In the genomic region with DNA sequence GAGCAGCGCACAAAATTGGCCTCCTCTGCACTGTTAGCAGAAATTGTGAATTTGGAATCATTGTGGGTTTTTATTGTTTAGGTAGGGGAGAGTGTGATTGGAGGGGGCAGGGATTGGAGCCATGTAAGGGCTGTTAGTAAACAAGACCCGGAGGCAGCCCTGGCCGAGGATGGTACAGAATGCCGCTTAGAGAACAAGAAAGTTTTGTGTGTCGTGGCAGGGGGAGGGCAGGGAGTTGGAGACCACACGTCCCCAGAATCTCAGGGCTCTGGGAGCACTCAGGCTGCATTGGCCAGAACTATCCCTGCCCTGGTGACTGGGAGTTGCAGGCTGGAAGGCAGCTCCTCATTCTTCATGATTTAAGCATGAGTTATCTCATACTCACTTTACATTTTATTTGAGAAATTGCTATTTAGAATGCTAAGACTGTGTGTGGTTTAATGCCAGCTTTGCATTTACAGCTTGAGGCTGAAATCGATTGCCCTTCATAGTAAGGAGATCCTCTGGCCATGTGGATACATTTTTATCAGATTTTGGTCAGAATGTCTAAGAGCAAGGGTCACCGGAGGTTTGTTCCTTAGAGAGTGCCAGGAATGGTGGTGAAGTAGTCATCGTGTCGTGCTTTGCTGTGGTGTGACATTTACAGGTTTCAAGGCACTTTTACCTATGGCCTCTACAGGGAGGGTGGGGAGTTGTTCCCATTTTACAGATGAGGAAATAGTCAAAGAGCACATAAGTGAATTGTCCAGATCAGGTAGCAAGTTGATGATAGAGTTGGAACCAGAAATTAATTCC, we compare ENCODE assay signal across 15 cellular contexts. TPM values are rescaled to one million over a fixed set of nuclear protein-coding genes. Genes with fewer than 3 reads are reported as not detected.
DNase-seq lines count a peak whose midpoint lies in the region; ATAC-seq, FAIRE-seq and TF ChIP-seq lines count a peak whose summit lies in the region.
"Had no signal": no experiment of that assay in that cellular context is flagged by ENCODE, and none has a peak within 500 bp of the region (broad histone marks: within the 10 kb centered on the region; RNA-seq: fewer than 3 reads in every experiment).

No MANE protein-coding gene starts in this region.

- FAIRE-seq in A549 (lab: Jason Lieb, UNC), result no peak
- FAIRE-seq: HTR-8/SVneo had no signal

- ATAC-seq in A549 (no peak), GM19467 (IDR thresholded peaks at IDR 0.05; ENCODE audit: unreplicated experiment) (no peak)
- no peak for ATAC-seq in effector memory CD8-positive, alpha-beta T cell (replicated peaks)
- ATAC-seq: activated CD4-positive, alpha-beta T cell treated with anti-CD3 and anti-CD28 coated beads for 36 hours; lower lobe of right lung had no signal

- TF ChIP-seq RAD21 in A549 (conservative IDR thresholded peaks at IDR 0.05 in 1 of 2, IDR thresholded peaks at IDR 0.05 in 1 of 2), result no peak

- CTCF ChIA-PET in A549 (lab: Yijun Ruan, JAX), result interaction anchor here (1.0 to 1.4 kb wide), 4 partner anchors 14 to 239 kb away, joined by 3 to 4 read pairs (median 4); no protein-coding TSS in a partner anchor

- peak overlapping the region; percentile 38 to 61 for H3K27ac Mint-ChIP-seq in effector memory CD8-positive, alpha-beta T cell
- H3K27ac Mint-ChIP-seq in neural crest cell (ENCODE audit: unreplicated experiment), result peak overlapping the region; percentile 76
- H3K27ac Mint-ChIP-seq: activated CD4-positive, alpha-beta T cell treated with anti-CD3 and anti-CD28 coated beads for 36 hours had no signal

- no peak overlapping the region for H3K4me3 ChIP-seq in A549
- no peak overlapping the region for H3K4me3 ChIP-seq in ovary
- H3K4me3 ChIP-seq: lower lobe of right lung, PC-9 had no signal

- WGBS in A549 (ENCODE audit: missing lambda C conversion rate), result 94% methylated on average over 10 of the region's 10 CpGs
- WGBS in ovary, 3 donors, result 85 to 92% (median 92%) methylated on average over 10 of the region's 10 CpGs

- H3K27ac ChIP-seq in A549 (no peak overlapping the region), ovary (no peak overlapping the region)
- H3K27ac ChIP-seq: lower lobe of right lung, PC-9 had no signal

- H3K4me3 Mint-ChIP-seq in effector memory CD8-positive, alpha-beta T cell, result peak overlapping the region in 1 of 2 donors; percentile 28
- no peak overlapping the region for H3K4me3 Mint-ChIP-seq in neural crest cell
- H3K4me3 Mint-ChIP-seq: activated CD4-positive, alpha-beta T cell treated with anti-CD3 and anti-CD28 coated beads for 36 hours had no signal

- H3K27me3 ChIP-seq in ovary, result no peaks in the 10 kb centered on the region

- no peak for TF ChIP-seq EP300 in A549 (IDR thresholded peaks at IDR 0.05)
- no peak for TF ChIP-seq EP300 in ovary (IDR thresholded peaks at IDR 0.05)

- H3K4me2 ChIP-seq in A549, result no peak overlapping the region
- H3K4me2 ChIP-seq: PC-9 had no signal

- H3K9me3 Mint-ChIP-seq in effector memory CD8-positive, alpha-beta T cell, result no peaks in the 10 kb centered on the region
- H3K9me3 Mint-ChIP-seq in neural crest cell, result no peaks in the 10 kb centered on the region

- no peaks in the 10 kb centered on the region for H3K36me3 ChIP-seq in ovary

- TF ChIP-seq POLR2A in A549 (IDR thresholded peaks at IDR 0.05; ENCODE audit: low read length) (no peak), ovary (IDR thresholded peaks at IDR 0.05) (no peak)

- H3K27me3 Mint-ChIP-seq in effector memory CD8-positive, alpha-beta T cell, result no peaks in the 10 kb centered on the region
- no peaks in the 10 kb centered on the region for H3K27me3 Mint-ChIP-seq in neural crest cell (ENCODE audit: low read depth)
- H3K27me3 Mint-ChIP-seq: activated CD4-positive, alpha-beta T cell treated with anti-CD3 and anti-CD28 coated beads for 36 hours had no signal

- peaks cover 36 to 51% of the 10 kb centered on the region in 2 donors for H3K4me1 Mint-ChIP-seq in effector memory CD8-positive, alpha-beta T cell (ENCODE audit: low read depth in 2 of 2)
- H3K4me1 Mint-ChIP-seq in neural crest cell, result peaks cover 26% of the 10 kb centered on the region

- H3K4me1 ChIP-seq in A549 (no peaks in the 10 kb centered on the region), ovary (ENCODE audit: insufficient read depth) (no peaks in the 10 kb centered on the region)

- DNase-seq in A549 (ENCODE audit: low read depth in 1 of 2, low spot score in 1 of 2), result no peak
- DNase-seq in NCI-H82 treated with DMSO at 0.1 percent for 48 hours (lab: John Stamatoyannopoulos, UW; ENCODE audit: unreplicated experiment), result peak; percentile 49
- DNase-seq in effector memory CD8-positive, alpha-beta T cell, result no peak
- DNase-seq in neural crest cell (ENCODE audit: low read depth, low spot score), result no peak
- no peak for DNase-seq in NCI-H1694 treated with DMSO at 0.1 percent for 48 hours (lab: John Stamatoyannopoulos, UW)
- DNase-seq in RKO (ENCODE audit: low spot score), result no peak
- no peak for DNase-seq in ovary
- DNase-seq: activated CD4-positive, alpha-beta T cell treated with anti-CD3 and anti-CD28 coated beads for 36 hours; activated gamma-delta T cell; AML-193; lower lobe of right lung; PC-9; T-helper 1 cell had no signal

- H3K36me3 Mint-ChIP-seq in effector memory CD8-positive, alpha-beta T cell (ENCODE audit: insufficient read depth), result peaks cover 48% of the 10 kb centered on the region
- H3K36me3 Mint-ChIP-seq in neural crest cell (ENCODE audit: low read depth), result peaks cover 6% of the 10 kb centered on the region

- H3K9me3 ChIP-seq in A549 (no peaks in the 10 kb centered on the region), ovary (no peaks in the 10 kb centered on the region)
- H3K9me3 ChIP-seq: lower lobe of right lung had no signal

- POLR2A ChIA-PET in A549 (lab: Yijun Ruan, JAX), result no interaction called here

- TF ChIP-seq CTCF in A549 (IDR thresholded peaks at IDR 0.05) (no peak), neural crest cell (conservative IDR thresholded peaks at IDR 0.05) (no peak), ovary (IDR thresholded peaks at IDR 0.05) (no peak)

- intact Hi-C loops in ovary (cut with DNase I), result no loop called here

TF ChIP-seq in A549, 52 proteins besides CTCF, POLR2A, EP300 and RAD21:
- TF ChIP-seq HOXB5 (CRISPR knock-in tag; IDR thresholded peaks at IDR 0.05) (no peak), KDM5A (IDR thresholded peaks at IDR 0.05) (no peak), CBX2 (IDR thresholded peaks at IDR 0.05; ENCODE audit: borderline replicate concordance, low read depth) (no peak), HOXA7 (CRISPR knock-in tag; IDR thresholded peaks at IDR 0.05) (no peak), MYC (IDR thresholded peaks at IDR 0.05; ENCODE audit: borderline replicate concordance, low read length) (no peak), MAFK (IDR thresholded peaks at IDR 0.05; ENCODE audit: partially characterized antibody) (peak; percentile 4)
TF ChIP-seq in A549: peak in this region for 1.

RNA-seq across cellular contexts. Expression of gene WDR20, which starts 56.9 kb away (rescaled TPM):
- polyA plus RNA-seq in A549 (2011; rRNA removed), result 17.6 and 20.6 TPM in 2 replicates
- polyA plus RNA-seq in A549 (2012; cell fraction: cytosol; rRNA removed), result 13.3 and 15.1 TPM in 2 replicates
- 14.8 and 18.4 TPM in 2 replicates for polyA plus RNA-seq in A549 (2012; cell fraction: nucleus; rRNA removed)
- polyA plus RNA-seq in A549 (2017; fragmentation: RNase III; extraction: RNeasy Plus Mini Kit Qiagen cat#74134 plus additional on column Dnase treatment), result 19.5 to 21.6 TPM (median 20.4 TPM) in 3 replicates
- 29.8 and 33.4 TPM in 2 replicates for polyA minus RNA-seq in A549 (2011; rRNA and poly(A)+ RNA removed)
- 28.2 and 30.2 TPM in 2 replicates for total RNA-seq in neural crest cell
- 10 to 100 TPM; 15.5 to 42.2 (median 36.4) TPM for total RNA-seq in ovary
- polyA plus RNA-seq in ovary, result 10 to 100 TPM; 13.4 to 19.5 TPM
